Comparison of ENCODE assay signal across 34 cellular contexts in the genomic region with DNA sequence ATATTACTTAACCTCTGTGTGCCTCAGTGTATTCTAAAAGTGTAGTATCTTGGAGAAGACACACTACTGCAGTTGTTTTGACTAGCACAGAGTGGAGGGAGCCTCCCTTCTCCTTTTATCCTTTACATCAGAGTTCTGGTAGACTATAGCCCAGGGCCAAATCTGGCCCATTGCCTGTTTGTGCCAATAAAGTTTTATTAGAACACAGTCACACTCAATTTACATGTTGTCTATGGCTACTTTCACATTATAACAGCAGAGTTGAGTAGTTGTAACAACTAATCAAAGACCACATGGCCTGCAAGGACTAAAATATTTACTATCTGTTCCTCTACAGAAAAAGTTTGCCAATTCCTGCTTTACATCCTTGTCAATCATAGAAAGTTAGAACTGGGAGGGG. TPM values are rescaled to one million over a fixed set of nuclear protein-coding genes. Genes with fewer than 3 reads are reported as not detected.
"Had no signal": no experiment of that assay in that cellular context is flagged by ENCODE, and none has a peak within 500 bp of the region (broad histone marks: within the 10 kb centered on the region; RNA-seq: fewer than 3 reads in every experiment).

No MANE protein-coding gene starts in this region.

- DNase-seq: activated effector memory CD4-positive, alpha-beta T cell treated with anti-CD3 and anti-CD28 coated beads, Interleukin-2, amount 50 U/mL, for 16 hours; activated effector memory CD4-positive, alpha-beta T cell treated with Interleukin-2 at 50 U/mL for 16 hours; activated gamma-delta T cell; activated gamma-delta T cell treated with Interleukin-2 at 50 U/mL for 16 hours; activated naive CD4-positive, alpha-beta T cell; activated naive CD4-positive, alpha-beta T cell treated with anti-CD3 and anti-CD28 coated beads for 36 hours; activated naive CD4-positive, alpha-beta T cell treated with anti-CD3 and anti-CD28 coated beads, Interleukin-2, amount 10 ng/mL, durations not matched to agents 7 days and 5 days; activated naive CD4-positive, alpha-beta T cell treated with anti-CD3 and anti-CD28 coated beads, Interleukin-2, amount 50 U/mL, for 16 hours; activated naive CD4-positive, alpha-beta T cell treated with Interleukin-2 at 50 U/mL for 16 hours; activated naive CD8-positive, alpha-beta T cell treated with anti-CD3 and anti-CD28 coated beads for 36 hours; activated naive CD8-positive, alpha-beta T cell treated with anti-CD3 and anti-CD28 coated beads, Interleukin-2, amount 10 ng/mL, durations not matched to agents 7 days and 5 days; activated naive CD8-positive, alpha-beta T cell treated with anti-CD3 and anti-CD28 coated beads, Interleukin-2, amount 50 U/mL, for 24 hours; activated T-cell treated with anti-CD3 and anti-CD28 coated beads, Interleukin-2, amount 50 U/mL, for 1 hour; activated T-cell treated with anti-CD3 and anti-CD28 coated beads, Interleukin-2, amount 50 U/mL, for 24 hours; activated T-cell treated with anti-CD3 and anti-CD28 coated beads, Interleukin-2, amount 50 U/mL, for 4 hours; activated T-cell treated with anti-CD3 and anti-CD28 coated beads, Interleukin-2, amount 50 U/mL, for 48 hours; activated T-cell treated with anti-CD3 and anti-CD28 coated beads, Interleukin-2, amount 50 U/mL, for 72 hours; adrenal gland; amniotic stem cell; amygdala; anterior cingulate cortex; aorta; body of pancreas; brain microvascular endothelial cell; caudate nucleus; central memory CD4-positive, alpha-beta T cell; cerebellar nuclear complex had no signal

- H3K27ac ChIP-seq: adrenal gland, ascending aorta, body of pancreas, brain microvascular endothelial cell, breast epithelium, cardiac muscle cell had no signal

- H3K4me3 ChIP-seq: adrenal gland, ascending aorta, body of pancreas, breast epithelium, cardiac muscle cell had no signal

- H3K9me3 ChIP-seq: adrenal gland, ascending aorta, body of pancreas had no signal

- FAIRE-seq: astrocyte, bronchial epithelial cell had no signal

- H3K36me3 ChIP-seq: adrenal gland, ascending aorta, brain microvascular endothelial cell, breast epithelium, cardiac muscle cell had no signal

- H3K4me1 ChIP-seq: ascending aorta, body of pancreas, breast epithelium had no signal

- ATAC-seq: activated naive CD4-positive, alpha-beta T cell treated with anti-CD3 and anti-CD28 coated beads, Interleukin-2, amount 50 U/mL, for 72 hours; activated naive CD8-positive, alpha-beta T cell treated with anti-CD3 and anti-CD28 coated beads, Interleukin-2, amount 50 U/mL, for 24 hours; activated T-cell treated with anti-CD3 and anti-CD28 coated beads, Interleukin-2, amount 50 U/mL, for 4 hours; activated T-cell treated with anti-CD3 and anti-CD28 coated beads, Interleukin-2, amount 50 U/mL, for 72 hours; activated T-helper 17 cell treated with anti-CD3 and anti-CD28 coated beads, Interleukin-2, amount 50 U/mL, for 72 hours; body of pancreas had no signal

- H3K27me3 ChIP-seq: adrenal gland, ascending aorta, body of pancreas, brain microvascular endothelial cell, breast epithelium, cardiac muscle cell had no signal

RNA-seq across cellular contexts. Expression of a gene that starts 27.7 kb away (rescaled TPM):
- total RNA-seq: activated naive CD4-positive, alpha-beta T cell treated with anti-CD3 and anti-CD28 coated beads for 36 hours; cardiac muscle cell had no signal
- polyA plus RNA-seq: cardiac muscle cell had no signal
